In genomic region chr6:136791296-136792065, GRCh38 we compare ENCODE assay signal across 8 cellular contexts.
DNase-seq lines count a peak whose midpoint lies in the region; ATAC-seq and TF ChIP-seq lines count a peak whose summit lies in the region.

No MANE protein-coding gene starts in this region.

- H3K36me3 ChIP-seq in mucosa of stomach (ENCODE audit: control insufficient read depth, insufficient read depth, low read length) = no peaks in the 10 kb centered on the region

- H3K27ac ChIP-seq in epithelial cell of prostate = peak overlapping the region; percentile 82

- peak; percentile 40 for ATAC-seq in GM18858 (IDR thresholded peaks at IDR 0.05; ENCODE audit: unreplicated experiment)
- peak; percentile 40 for ATAC-seq in HG03064 (IDR thresholded peaks at IDR 0.05; ENCODE audit: low read depth, unreplicated experiment)

- H3K27me3 ChIP-seq in mucosa of stomach (ENCODE audit: control insufficient read depth, insufficient read depth, low read length) = no peaks in the 10 kb centered on the region

- no peaks in the 10 kb centered on the region for H3K9me3 ChIP-seq in mucosa of stomach (ENCODE audit: control insufficient read depth, low read length)

- no peak for TF ChIP-seq CTCF in AG10803 (conservative IDR thresholded peaks at IDR 0.05; ENCODE audit: low read length)

- peaks cover 22% of the 10 kb centered on the region for H3K4me1 ChIP-seq in mucosa of stomach (ENCODE audit: control insufficient read depth, insufficient read depth, low read length)

- peak overlapping the region; percentile 77 for H3K9ac ChIP-seq in mucosa of stomach (ENCODE audit: low read length)

- H3K4me3 ChIP-seq in AG10803 (ENCODE audit: low read length) (peak overlapping the region; percentile 96), mucosa of stomach (ENCODE audit: low read length) (peak overlapping the region; percentile 38)

- DNase-seq in AG10803 (ENCODE audit: low read depth) (peak; percentile 48), NCI-H748 (lab: John Stamatoyannopoulos, UW; ENCODE audit: unreplicated experiment) (peak; percentile 83), epithelial cell of prostate (ENCODE audit: low read depth, low spot score) (no peak)
- peak; percentile 71 for DNase-seq in activated CD8-positive, alpha-beta memory T cell treated with anti-CD3 and anti-CD28 coated beads, Interleukin-2, amount 50 U/mL, for 48 hours
- DNase-seq in stimulated activated naive CD4-positive, alpha-beta T cell treated with Interleukin-2 at 50 U/mL for 16 hours (lab: John Stamatoyannopoulos, UW) = peak; percentile 46
